8 cellular contexts compared by ENCODE assay signal in the genomic region with DNA sequence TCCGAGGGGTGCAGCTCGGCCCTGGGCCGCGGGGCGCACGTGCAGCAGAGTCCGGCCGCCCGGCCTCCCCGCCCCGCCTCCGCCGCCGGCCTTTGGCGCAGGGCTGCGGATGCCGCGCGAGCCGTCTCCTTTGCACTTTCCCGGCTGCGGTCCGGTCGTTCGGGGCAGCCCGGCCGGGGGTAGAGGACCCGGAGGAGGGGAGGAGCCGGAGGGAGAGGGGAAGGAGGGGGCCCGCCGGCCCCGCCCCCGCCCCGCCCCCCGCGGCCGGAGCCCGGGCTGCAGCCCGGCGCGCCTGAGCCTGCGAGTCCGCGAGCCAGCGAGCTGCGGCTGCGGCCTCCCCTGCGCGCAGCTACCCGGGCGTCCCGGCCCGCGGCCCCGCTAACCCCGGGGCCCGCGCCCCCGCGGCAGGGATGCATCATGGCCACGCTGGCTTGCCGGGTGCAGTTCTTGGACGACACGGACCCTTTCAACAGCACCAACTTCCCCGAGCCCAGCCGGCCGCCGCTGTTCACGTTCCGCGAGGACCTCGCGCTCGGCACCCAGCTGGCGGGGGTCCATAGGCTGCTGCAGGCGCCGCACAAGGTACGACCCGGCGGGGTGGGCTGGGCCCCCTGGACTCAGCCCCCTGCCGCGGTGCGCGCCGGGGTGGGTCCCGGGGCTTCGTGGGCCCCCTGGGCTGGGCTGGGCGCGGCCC. TPM values are rescaled to one million over a fixed set of nuclear protein-coding genes. Genes with fewer than 3 reads are reported as not detected.
DNase-seq lines count a peak whose midpoint lies in the region; ATAC-seq and TF ChIP-seq lines count a peak whose summit lies in the region.

A gene (plus strand): TSS at position 295 of the 694 bp plus-strand sequence. CDS start 123 bp downstream, at position 418.

- H3K4me1 ChIP-seq in muscle layer of colon (ENCODE audit: insufficient read depth, low read length) (no peaks in the 10 kb centered on the region), uterus (peaks cover 0 to 17% of the 10 kb centered on the region in 2 donors)

- H3K9me3 ChIP-seq in muscle layer of colon (ENCODE audit: low read length) (no peaks in the 10 kb centered on the region), uterus (no peaks in the 10 kb centered on the region)

- peaks cover 5 to 11% of the 10 kb centered on the region in 2 donors for H3K27me3 ChIP-seq in muscle layer of colon (ENCODE audit: control insufficient read depth in 1 of 2, insufficient read depth in 2 of 2, low read length in 2 of 2)
- H3K27me3 ChIP-seq in uterus: no peaks in the 10 kb centered on the region

- intact Hi-C loops in uterus (cut with DNase I; ENCODE audit: low total_unique reads): no loop called here

- TF ChIP-seq POLR2A in uterus (IDR thresholded peaks at IDR 0.05): no peak

- TF ChIP-seq CTCF in uterus (IDR thresholded peaks at IDR 0.05): peak in 1 of 4 experiments; percentile 8

- H3K4me3 ChIP-seq in muscle layer of colon (ENCODE audit: low read depth in 1 of 2, low read length in 2 of 2) (peak within 1 kb of the TSS; percentile 64 to 96), uterus (peak within 1 kb of the TSS; percentile 45 to 49)

- peak; percentile 67 for ATAC-seq in GM19351 (IDR thresholded peaks at IDR 0.05; ENCODE audit: unreplicated experiment)
- ATAC-seq in HG03439 (IDR thresholded peaks at IDR 0.05; ENCODE audit: unreplicated experiment): peak; percentile 67

- DNase-seq in D341Med (ENCODE audit: low spot score) (peak; percentile 94), SW480 (ENCODE audit: low spot score) (peak; percentile 66), fibroblast of gingiva (ENCODE audit: low read depth) (peak; percentile 63), uterus (peak; percentile 36 to 74), NK-92 (lab: John Stamatoyannopoulos, UW; ENCODE audit: unreplicated experiment) (no peak)

- H3K36me3 ChIP-seq in muscle layer of colon (ENCODE audit: insufficient read depth, low read length) (no peaks in the 10 kb centered on the region), uterus (no peaks in the 10 kb centered on the region)

- H3K9ac ChIP-seq in muscle layer of colon (ENCODE audit: low read length): no peak within 1 kb of the TSS

- H3K27ac ChIP-seq in muscle layer of colon (ENCODE audit: low read depth, low read length): peak within 1 kb of the TSS; percentile 23
- peak within 1 kb of the TSS; percentile 17 to 58 for H3K27ac ChIP-seq in uterus

RNA-seq across cellular contexts. Expression of the gene that starts here (rescaled TPM):
- 10 to 100 TPM in 1 of 4 donors, 1 to 10 TPM in 1, under 1 TPM in 1, not detected in 1; 0.26 to 13.8 (median 4.9) TPM for total RNA-seq in uterus
